8 cellular contexts compared by ENCODE assay signal in the genomic region with DNA sequence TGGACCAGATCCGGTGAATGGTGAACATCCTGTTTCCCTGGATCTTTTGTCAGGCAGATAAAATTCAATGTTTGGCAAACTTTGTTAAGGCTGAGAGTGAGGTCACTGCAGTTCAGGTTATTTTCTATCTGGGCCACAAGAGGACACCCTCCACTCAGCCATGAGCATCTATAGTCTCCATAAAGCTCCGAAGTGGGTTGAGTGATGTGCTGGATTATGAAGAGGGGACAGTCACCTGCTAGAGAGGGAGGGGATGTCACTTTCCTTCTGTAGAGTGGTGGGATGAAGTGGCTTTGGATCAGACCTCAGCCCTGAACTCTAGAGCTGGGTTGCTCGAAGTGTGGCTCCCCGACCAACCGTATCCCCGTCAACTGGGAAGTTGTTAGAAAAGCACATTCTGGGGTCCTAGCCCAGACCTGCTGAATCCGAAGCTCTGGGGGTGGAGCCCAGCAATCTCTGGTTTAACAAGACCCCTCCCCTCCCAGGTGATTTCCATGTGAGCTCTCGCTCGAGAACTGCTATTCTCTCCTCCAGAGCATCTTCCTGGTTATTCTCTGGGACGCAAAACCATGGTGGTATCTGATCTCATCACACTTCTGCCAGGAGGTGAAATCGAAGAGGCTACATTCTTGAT. TPM values are rescaled to one million over a fixed set of nuclear protein-coding genes. Genes with fewer than 3 reads are reported as not detected.
DNase-seq lines count a peak whose midpoint lies in the region; ATAC-seq, FAIRE-seq and TF ChIP-seq lines count a peak whose summit lies in the region.

No MANE protein-coding gene starts in this region.

- peak; percentile 89 for FAIRE-seq in bronchial epithelial cell (lab: Jason Lieb, UNC)

- H3K4me3 ChIP-seq in bronchial epithelial cell (ENCODE audit: low read depth, low read length), result no peak overlapping the region

- peak; percentile 58 for TF ChIP-seq CTCF in GM12873 (IDR thresholded peaks at IDR 0.05; ENCODE audit: insufficient read depth, low read depth, low read length, missing control alignments)
- peak; percentile 80 for TF ChIP-seq CTCF in bronchial epithelial cell (IDR thresholded peaks at IDR 0.05; ENCODE audit: insufficient read depth, low read length, severe bottlenecking)

- ATAC-seq in GM19467 (IDR thresholded peaks at IDR 0.05; ENCODE audit: unreplicated experiment), result no peak
- ATAC-seq in HG02763 (IDR thresholded peaks at IDR 0.05; ENCODE audit: unreplicated experiment), result no peak

- H3K27me3 ChIP-seq in bronchial epithelial cell (ENCODE audit: control insufficient read depth, insufficient read depth, low read length), result no peaks in the 10 kb centered on the region

- no peaks in the 10 kb centered on the region for H3K36me3 ChIP-seq in bronchial epithelial cell (ENCODE audit: control insufficient read depth, insufficient read depth, low read length)

- peak; percentile 55 for DNase-seq in AG08396 (ENCODE audit: low spot score)
- DNase-seq in NCI-H2196 treated with DMSO at 0.1 percent for 48 hours (lab: John Stamatoyannopoulos, UW; ENCODE audit: unreplicated experiment), result peak; percentile 53
- DNase-seq in bronchial epithelial cell (ENCODE audit: low read depth), result peak; percentile 66
- peak; percentile 63 for DNase-seq in left kidney (ENCODE audit: low read depth, low spot score)
- no peak for DNase-seq in stimulated activated CD4-positive, alpha-beta T cell treated with anti-CD3 and anti-CD28 coated beads, Interleukin-4, amount 100 ng/mL, for 1 hour

RNA-seq across cellular contexts. Expression of gene FGF1, which starts 31.8 kb away (rescaled TPM):
- total RNA-seq in bronchial epithelial cell, result under 0.01 and 0.38 TPM in 2 replicates

RNA-seq across cellular contexts. Expression of gene ARHGAP26, which starts 52.5 kb away (rescaled TPM):
- 17.1 and 23.8 TPM in 2 replicates for total RNA-seq in bronchial epithelial cell
